In genomic region chr14:55705651-55706340, GRCh38 we compare ENCODE assay signal across 14 cellular contexts.
DNase-seq lines count a peak whose midpoint lies in the region; ATAC-seq and TF ChIP-seq lines count a peak whose summit lies in the region.
"Had no signal": no experiment of that assay in that cellular context is flagged by ENCODE, and none has a peak within 500 bp of the region (broad histone marks: within the 10 kb centered on the region; RNA-seq: fewer than 3 reads in every experiment).

No MANE protein-coding gene starts in this region.

- ATAC-seq in GM18858 (IDR thresholded peaks at IDR 0.05; ENCODE audit: unreplicated experiment): no peak
- ATAC-seq: stimulated activated naive CD8-positive, alpha-beta T cell treated with anti-CD3 and anti-CD28 coated beads, Interleukin-15, amount 100 ng/mL, for 72 hours had no signal

- intact Hi-C loops in cardiac septum (cut with DNase I): loop anchor here (5.0 to 10.0 kb wide), 3 partner anchors 632 to 769 kb away; no protein-coding TSS in a partner anchor

- peak overlapping the region; percentile 1; the same call in 1 of the 2 replicates for H3K27ac ChIP-seq in HEK293 (ENCODE audit: extremely low read depth, low read depth, low read length)

- TF ChIP-seq POLR2A in erythroblast (IDR thresholded peaks at IDR 0.05; ENCODE audit: low read length): no peak

- no peaks in the 10 kb centered on the region for H3K9me3 ChIP-seq in HEK293 (ENCODE audit: control insufficient read depth, insufficient read depth, low read depth, low read length)
- H3K9me3 ChIP-seq: esophagus squamous epithelium had no signal

- no peaks in the 10 kb centered on the region for H3K4me1 ChIP-seq in HEK293 (ENCODE audit: control insufficient read depth, insufficient read depth, low read length)

- TF ChIP-seq CTCF in HEK293 (tag by site-specific recombination; IDR thresholded peaks at IDR 0.05): no peak

- H3K4me3 ChIP-seq in HEK293 (ENCODE audit: low read depth, low read length): no peak overlapping the region
- H3K4me3 ChIP-seq: esophagus squamous epithelium had no signal

- POLR2A ChIA-PET in HEK293 (lab: Yijun Ruan, JAX): no interaction called here

- DNase-seq in NCI-H2107 treated with DMSO at 0.1 percent for 48 hours (lab: John Stamatoyannopoulos, UW; ENCODE audit: unreplicated experiment): peak; percentile 98
- DNase-seq in SHP77 treated with DMSO at 0.1 percent for 48 hours (lab: John Stamatoyannopoulos, UW): peak; percentile 98
- DNase-seq in myocyte (ENCODE audit: low read depth): peak; percentile 26
- DNase-seq in activated naive CD4-positive, alpha-beta T cell (lab: John Stamatoyannopoulos, UW): no peak
- DNase-seq in erythroblast (lab: John Stamatoyannopoulos, UW): no peak
- no peak for DNase-seq in cardiac septum (ENCODE audit: low spot score)
- DNase-seq: activated CD4-positive, alpha-beta T cell treated with anti-CD3 and anti-CD28 coated beads, Interleukin-2, amount 50 U/mL, for 1 hour; activated gamma-delta T cell treated with Interleukin-2 at 50 U/mL for 16 hours; CD4-positive, alpha-beta memory T cell; esophagus squamous epithelium; stimulated activated CD4-positive, alpha-beta T cell treated with anti-CD3 and anti-CD28 coated beads, Interleukin-4, amount 100 ng/mL, for 24 hours; stimulated activated naive CD8-positive, alpha-beta T cell treated with anti-CD3 and anti-CD28 coated beads, Interleukin-15, amount 100 ng/mL, for 72 hours had no signal

- CTCF ChIA-PET in HEK293 (lab: Yijun Ruan, JAX): interaction anchor here (0.7 to 2.2 kb wide), 5 partner anchors 26 to 785 kb away, joined by 3 to 7 read pairs (median 4); no protein-coding TSS in a partner anchor

- H3K36me3 ChIP-seq in HEK293 (ENCODE audit: control insufficient read depth in 2 of 2, insufficient read depth in 1 of 2, low read length in 2 of 2): peaks cover 0 to 6% of the 10 kb centered on the region in 2 experiments; a peak in 1 of 3 replicates
- H3K36me3 ChIP-seq: esophagus squamous epithelium had no signal

TF ChIP-seq in HEK293, 187 proteins besides CTCF, POLR2A, EP300 and RAD21:
- no peak for TF ChIP-seq ZNF558 (tag by site-specific recombination; IDR thresholded peaks at IDR 0.05)
- TF ChIP-seq ZNF624 (tag by site-specific recombination; IDR thresholded peaks at IDR 0.05): no peak
- TF ChIP-seq ZBTB8A (tag by site-specific recombination; IDR thresholded peaks at IDR 0.05): no peak
- no peak for TF ChIP-seq PRDM2 (tag by site-specific recombination; IDR thresholded peaks at IDR 0.05; ENCODE audit: borderline replicate concordance)
- TF ChIP-seq GLIS1 (tag by site-specific recombination; IDR thresholded peaks at IDR 0.05): 0 out of 2 replicates have a peak, but pooled peaks have one; percentile 17
- no peak for TF ChIP-seq ZNF311 (tag by site-specific recombination; IDR thresholded peaks at IDR 0.05; ENCODE audit: borderline replicate concordance)
- no peak for TF ChIP-seq ZNF391 (tag by site-specific recombination; IDR thresholded peaks at IDR 0.05; ENCODE audit: borderline replicate concordance, low read depth)
- no peak for TF ChIP-seq ZNF530 (tag by site-specific recombination; IDR thresholded peaks at IDR 0.05; ENCODE audit: low read depth)

Comparison
In these comparisons a context has a peak if more than half of its experiments do, and no peak if none do; other contexts are left out.
1. DNase-seq: peak in NCI-H2107 treated with DMSO at 0.1 percent for 48 hours (single experiment), SHP77 treated with DMSO at 0.1 percent for 48 hours (single experiment) and myocyte (single experiment); none in activated naive CD4-positive, alpha-beta T cell (0 of 4), erythroblast (0 of 2) and cardiac septum (single experiment).